ENCODE assay signal across 1 cellular context in the genomic region with DNA sequence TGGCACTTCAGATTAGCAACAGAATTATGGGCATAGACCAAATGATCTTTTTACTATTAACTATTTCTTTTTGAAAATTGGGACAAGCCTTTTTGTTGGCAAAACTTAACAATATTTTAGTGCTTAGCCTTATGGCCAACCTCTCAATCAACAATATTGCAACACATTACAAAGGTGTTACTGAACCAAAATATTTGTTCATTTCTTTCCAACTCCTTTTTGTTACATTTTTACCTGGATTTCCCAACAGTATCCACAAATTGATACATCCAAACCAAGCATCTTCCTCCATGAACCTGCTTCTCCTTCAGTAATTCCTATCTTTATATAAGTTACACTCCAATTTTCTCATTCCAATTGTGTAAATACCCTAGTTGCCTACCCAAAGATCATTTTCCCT.
TF ChIP-seq lines count a peak whose summit lies in the region.

No MANE protein-coding gene starts in this region.

TF ChIP-seq in HepG2, 621 proteins besides CTCF, POLR2A, EP300 and RAD21:
- TF ChIP-seq ZNF878 (CRISPR knock-in tag; IDR thresholded peaks at IDR 0.05) (no peak), ARID2 (CRISPR knock-in tag; IDR thresholded peaks at IDR 0.05; ENCODE audit: borderline replicate concordance) (no peak), ZNF281 (CRISPR knock-in tag; IDR thresholded peaks at IDR 0.05; ENCODE audit: borderline replicate concordance) (no peak), SSRP1 (CRISPR knock-in tag; IDR thresholded peaks at IDR 0.05) (no peak), REPIN1 (CRISPR knock-in tag; IDR thresholded peaks at IDR 0.05; ENCODE audit: borderline replicate concordance, low read depth) (no peak), FOSL1 (CRISPR knock-in tag; IDR thresholded peaks at IDR 0.05; ENCODE audit: borderline replicate concordance) (no peak), ZNF672 (CRISPR knock-in tag; IDR thresholded peaks at IDR 0.05) (no peak), ESRRA (CRISPR knock-in tag; IDR thresholded peaks at IDR 0.05; ENCODE audit: low read depth) (no peak), CCAR2 (optimal IDR thresholded peaks at IDR 0.05; ENCODE audit: low read depth, low read length) (no peak), NR1H2 (CRISPR knock-in tag; IDR thresholded peaks at IDR 0.05; ENCODE audit: borderline replicate concordance, low read depth) (no peak), ZFP90 (CRISPR knock-in tag; IDR thresholded peaks at IDR 0.05; ENCODE audit: borderline replicate concordance) (no peak), ETV5 (CRISPR knock-in tag; IDR thresholded peaks at IDR 0.05; ENCODE audit: borderline replicate concordance) (no peak), ZNF747 (CRISPR knock-in tag; IDR thresholded peaks at IDR 0.05; ENCODE audit: borderline replicate concordance) (no peak), ZNF891 (CRISPR knock-in tag; IDR thresholded peaks at IDR 0.05) (no peak), FOXO1 (CRISPR knock-in tag; IDR thresholded peaks at IDR 0.05) (no peak), NONO (IDR thresholded peaks at IDR 0.05) (no peak), NONO (CRISPR knock-in tag; conservative IDR thresholded peaks at IDR 0.05) (no peak), ZNF550 (CRISPR knock-in tag; IDR thresholded peaks at IDR 0.05; ENCODE audit: borderline replicate concordance) (no peak)
- TF ChIP-seq, protein P1, sequence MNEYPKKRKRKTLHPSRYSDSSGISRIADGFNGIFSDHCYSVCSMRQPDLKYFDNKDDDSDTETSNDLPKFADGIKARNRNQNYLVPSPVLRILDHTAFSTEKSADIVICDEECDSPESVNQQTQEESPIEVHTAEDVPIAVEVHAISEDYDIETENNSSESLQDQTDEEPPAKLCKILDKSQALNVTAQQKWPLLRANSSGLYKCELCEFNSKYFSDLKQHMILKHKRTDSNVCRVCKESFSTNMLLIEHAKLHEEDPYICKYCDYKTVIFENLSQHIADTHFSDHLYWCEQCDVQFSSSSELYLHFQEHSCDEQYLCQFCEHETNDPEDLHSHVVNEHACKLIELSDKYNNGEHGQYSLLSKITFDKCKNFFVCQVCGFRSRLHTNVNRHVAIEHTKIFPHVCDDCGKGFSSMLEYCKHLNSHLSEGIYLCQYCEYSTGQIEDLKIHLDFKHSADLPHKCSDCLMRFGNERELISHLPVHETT (CRISPR knock-in tag; conservative IDR thresholded peaks at IDR 0.05), result no peak
- TF ChIP-seq, protein P2, sequence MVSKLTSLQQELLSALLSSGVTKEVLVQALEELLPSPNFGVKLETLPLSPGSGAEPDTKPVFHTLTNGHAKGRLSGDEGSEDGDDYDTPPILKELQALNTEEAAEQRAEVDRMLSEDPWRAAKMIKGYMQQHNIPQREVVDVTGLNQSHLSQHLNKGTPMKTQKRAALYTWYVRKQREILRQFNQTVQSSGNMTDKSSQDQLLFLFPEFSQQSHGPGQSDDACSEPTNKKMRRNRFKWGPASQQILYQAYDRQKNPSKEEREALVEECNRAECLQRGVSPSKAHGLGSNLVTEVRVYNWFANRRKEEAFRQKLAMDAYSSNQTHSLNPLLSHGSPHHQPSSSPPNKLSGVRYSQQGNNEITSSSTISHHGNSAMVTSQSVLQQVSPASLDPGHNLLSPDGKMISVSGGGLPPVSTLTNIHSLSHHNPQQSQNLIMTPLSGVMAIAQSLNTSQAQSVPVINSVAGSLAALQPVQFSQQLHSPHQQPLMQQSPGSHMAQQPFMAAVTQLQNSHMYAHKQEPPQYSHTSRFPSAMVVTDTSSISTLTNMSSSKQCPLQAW (CRISPR knock-in tag; IDR thresholded peaks at IDR 0.05), result no peak
- TF ChIP-seq, protein P3, sequence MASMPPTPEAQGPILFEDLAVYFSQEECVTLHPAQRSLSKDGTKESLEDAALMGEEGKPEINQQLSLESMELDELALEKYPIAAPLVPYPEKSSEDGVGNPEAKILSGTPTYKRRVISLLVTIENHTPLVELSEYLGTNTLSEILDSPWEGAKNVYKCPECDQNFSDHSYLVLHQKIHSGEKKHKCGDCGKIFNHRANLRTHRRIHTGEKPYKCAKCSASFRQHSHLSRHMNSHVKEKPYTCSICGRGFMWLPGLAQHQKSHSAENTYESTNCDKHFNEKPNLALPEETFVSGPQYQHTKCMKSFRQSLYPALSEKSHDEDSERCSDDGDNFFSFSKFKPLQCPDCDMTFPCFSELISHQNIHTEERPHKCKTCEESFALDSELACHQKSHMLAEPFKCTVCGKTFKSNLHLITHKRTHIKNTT (CRISPR knock-in tag; IDR thresholded peaks at IDR 0.05), result no peak
